Comparison of ENCODE assay signal across 12 cellular contexts in the genomic region with DNA sequence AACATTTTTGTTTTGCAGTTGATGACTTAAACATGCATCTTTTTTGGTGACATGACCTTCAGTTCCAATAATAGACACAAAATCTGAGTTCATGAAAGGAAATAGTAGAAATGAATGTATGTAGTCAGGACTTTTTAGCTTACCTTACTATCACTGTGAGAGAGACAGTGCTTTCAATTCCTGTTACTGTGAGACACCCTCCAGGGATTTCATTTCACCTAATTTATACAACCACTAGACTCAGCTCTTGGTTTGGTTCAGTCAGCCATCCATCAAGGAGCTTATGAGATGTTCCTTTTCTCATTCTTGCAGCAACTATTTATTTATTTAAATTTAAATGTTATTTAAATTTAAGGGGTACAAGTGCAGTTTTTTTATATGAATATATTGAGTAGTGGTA.
DNase-seq lines count a peak whose midpoint lies in the region; ATAC-seq and TF ChIP-seq lines count a peak whose summit lies in the region.
"Had no signal": no experiment of that assay in that cellular context is flagged by ENCODE, and none has a peak within 500 bp of the region (broad histone marks: within the 10 kb centered on the region; RNA-seq: fewer than 3 reads in every experiment).

No MANE protein-coding gene starts in this region.

- no peaks in the 10 kb centered on the region for H3K27me3 Mint-ChIP-seq in Calu3 (ENCODE audit: unreplicated experiment)
- H3K27me3 Mint-ChIP-seq in naive thymus-derived CD4-positive, alpha-beta T cell: no peaks in the 10 kb centered on the region
- H3K27me3 Mint-ChIP-seq: activated T-cell treated with anti-CD3 and anti-CD28 coated beads, Interleukin-2, amount 50 U/mL, for 24 hours had no signal

- no peak overlapping the region for H3K4me3 Mint-ChIP-seq in Calu3 (ENCODE audit: low read depth, unreplicated experiment)
- no peak overlapping the region for H3K4me3 Mint-ChIP-seq in naive thymus-derived CD4-positive, alpha-beta T cell
- H3K4me3 Mint-ChIP-seq: activated T-cell treated with anti-CD3 and anti-CD28 coated beads, Interleukin-2, amount 50 U/mL, for 24 hours; stimulated activated effector memory CD8-positive, alpha-beta T cell treated with anti-CD3 and anti-CD28 coated beads, Interleukin-12 subunit alpha, Interleukin-12 subunit beta, amount 100 ng/mL, for 72 hours had no signal

- H3K27ac Mint-ChIP-seq in Calu3 (ENCODE audit: unreplicated experiment): no peak overlapping the region
- H3K27ac Mint-ChIP-seq in naive thymus-derived CD4-positive, alpha-beta T cell: no peak overlapping the region
- H3K27ac Mint-ChIP-seq: activated T-cell treated with anti-CD3 and anti-CD28 coated beads, Interleukin-2, amount 50 U/mL, for 24 hours; stimulated activated effector memory CD8-positive, alpha-beta T cell treated with anti-CD3 and anti-CD28 coated beads, Interleukin-12 subunit alpha, Interleukin-12 subunit beta, amount 100 ng/mL, for 72 hours had no signal

- no peak overlapping the region for H3K4me3 ChIP-seq in naive thymus-derived CD4-positive, alpha-beta T cell (ENCODE audit: low read length)
- H3K4me3 ChIP-seq: ovary had no signal

- no peak for TF ChIP-seq CTCF in Calu3 (IDR thresholded peaks at IDR 0.05; ENCODE audit: unreplicated experiment)

- BruUV-seq in Calu3 (replicated peaks; lab: Mats Ljungman, UMichigan): no TSS peak

- no peaks in the 10 kb centered on the region for H3K4me1 ChIP-seq in naive thymus-derived CD4-positive, alpha-beta T cell (ENCODE audit: control insufficient read depth in 2 of 2, insufficient read depth in 2 of 2, low read length in 2 of 2)
- H3K4me1 ChIP-seq: Caco-2 had no signal

- H3K9me3 ChIP-seq in naive thymus-derived CD4-positive, alpha-beta T cell (ENCODE audit: control insufficient read depth in 2 of 3, low read length in 3 of 3): no peaks in the 10 kb centered on the region
- H3K9me3 ChIP-seq: Caco-2, ovary had no signal

- POLR2A ChIA-PET in naive thymus-derived CD4-positive, alpha-beta T cell (lab: Charles Lee): interaction anchor here (0.7 kb wide), 1 partner anchor 78 kb away, joined by 3 read pairs; no protein-coding TSS in a partner anchor

- H3K27ac ChIP-seq in naive thymus-derived CD4-positive, alpha-beta T cell (ENCODE audit: low read depth, low read length): no peak overlapping the region
- H3K27ac ChIP-seq: ovary had no signal

- H3K36me3 Mint-ChIP-seq in Calu3 (ENCODE audit: insufficient read depth, unreplicated experiment): no peaks in the 10 kb centered on the region
- H3K36me3 Mint-ChIP-seq in naive thymus-derived CD4-positive, alpha-beta T cell: peaks cover 15 to 62% (median 51%) of the 10 kb centered on the region in 5 donors

- CTCF ChIA-PET in Calu3 (lab: Charles Lee): no interaction called here
- CTCF ChIA-PET in naive thymus-derived CD4-positive, alpha-beta T cell (lab: Charles Lee): no interaction called here

- H3K9me3 Mint-ChIP-seq in Calu3 (ENCODE audit: low read depth, unreplicated experiment): no peaks in the 10 kb centered on the region
- peaks cover 0 to 4% (median 0%) of the 10 kb centered on the region in 11 donors for H3K9me3 Mint-ChIP-seq in naive thymus-derived CD4-positive, alpha-beta T cell
- H3K9me3 Mint-ChIP-seq: activated T-cell treated with anti-CD3 and anti-CD28 coated beads, Interleukin-2, amount 50 U/mL, for 24 hours; stimulated activated effector memory CD8-positive, alpha-beta T cell treated with anti-CD3 and anti-CD28 coated beads, Interleukin-12 subunit alpha, Interleukin-12 subunit beta, amount 100 ng/mL, for 72 hours had no signal

- intact Hi-C loops in Calu3 (cut with micrococcal nuclease; ENCODE audit: unreplicated experiment): no loop called here
- intact Hi-C loops in naive thymus-derived CD4-positive, alpha-beta T cell (cut with micrococcal nuclease): no loop called here

- ATAC-seq in GM19025 (IDR thresholded peaks at IDR 0.05; ENCODE audit: low read depth, unreplicated experiment) (peak; percentile 99), GM21786 (IDR thresholded peaks at IDR 0.05; ENCODE audit: unreplicated experiment) (peak; percentile 98), HG03175 (IDR thresholded peaks at IDR 0.05; ENCODE audit: unreplicated experiment) (peak; percentile 94)
- no peak for ATAC-seq in naive thymus-derived CD4-positive, alpha-beta T cell
- ATAC-seq: Right ventricle myocardium inferior; stimulated activated effector memory CD8-positive, alpha-beta T cell treated with anti-CD3 and anti-CD28 coated beads, Interleukin-12 subunit alpha, Interleukin-12 subunit beta, amount 100 ng/mL, for 72 hours had no signal

- H3K27me3 ChIP-seq in naive thymus-derived CD4-positive, alpha-beta T cell (ENCODE audit: control insufficient read depth in 2 of 2, insufficient read depth in 2 of 2, low read length in 2 of 2): no peaks in the 10 kb centered on the region
- H3K27me3 ChIP-seq: ovary had no signal

- H3K4me1 Mint-ChIP-seq in Calu3 (ENCODE audit: low read depth, unreplicated experiment): no peaks in the 10 kb centered on the region
- H3K4me1 Mint-ChIP-seq in naive thymus-derived CD4-positive, alpha-beta T cell: peaks cover 0 to 20% (median 12%) of the 10 kb centered on the region in 7 donors
- H3K4me1 Mint-ChIP-seq: stimulated activated effector memory CD8-positive, alpha-beta T cell treated with anti-CD3 and anti-CD28 coated beads, Interleukin-12 subunit alpha, Interleukin-12 subunit beta, amount 100 ng/mL, for 72 hours had no signal

- H3K36me3 ChIP-seq in naive thymus-derived CD4-positive, alpha-beta T cell (ENCODE audit: control insufficient read depth in 2 of 3, insufficient read depth in 3 of 3, low read length in 3 of 3): peaks cover 0 to 9% (median 0%) of the 10 kb centered on the region in 3 experiments
- H3K36me3 ChIP-seq: ovary had no signal

- DNase-seq in Calu3: no peak
- no peak for DNase-seq in stimulated activated CD4-positive, alpha-beta T cell treated with anti-CD3 and anti-CD28 coated beads, Interleukin-1b, Interleukin-23, amount 100 ng/mL, for 48 hours
- DNase-seq in naive thymus-derived CD4-positive, alpha-beta T cell: no peak
- DNase-seq in GM03348 (ENCODE audit: low spot score): no peak
- DNase-seq: activated T-cell treated with anti-CD3 and anti-CD28 coated beads, Interleukin-2, amount 50 U/mL, for 24 hours; Caco-2; ovary had no signal
